17 cellular contexts compared by ENCODE assay signal in genomic region chr7:102647813-102648212, GRCh38. TPM values are rescaled to one million over a fixed set of nuclear protein-coding genes. Genes with fewer than 3 reads are reported as not detected.
A peak's percentile ranks its signal among the peaks of the same experiment; 100 is the strongest.
DNase-seq lines count a peak whose midpoint lies in the region; ATAC-seq, FAIRE-seq and TF ChIP-seq lines count a peak whose summit lies in the region.
"Not testable (repeated sequence)": the region's sequence is repeated elsewhere in the genome, so short reads cannot be mapped to it uniquely, and the experiment has no call there.
"Had no signal": no experiment of that assay in that cellular context is flagged by ENCODE, and none has a peak within 500 bp of the region (broad histone marks: within the 10 kb centered on the region; RNA-seq: fewer than 3 reads in every experiment).

No MANE protein-coding gene starts in this region.

- not testable (repeated sequence) for H3K9me3 ChIP-seq in A549; left ventricle myocardium inferior (replicated peaks); HepG2 (ENCODE audit: low read length); sigmoid colon; upper lobe of left lung

- intact Hi-C loops in activated CD4-positive, alpha-beta T cell treated with anti-CD3 and anti-CD28 coated beads, Interleukin-2, amount 10 ng/mL, durations not matched to agents 24 days and 14 days (cut with micrococcal nuclease); left ventricle myocardium inferior (cut with micrococcal nuclease); HepG2 (cut with micrococcal nuclease; ENCODE audit: unreplicated experiment); sigmoid colon (cut with DNase I): not testable (repeated sequence)

- not testable (repeated sequence) for BruUV-seq in HepG2 (replicated peaks; lab: Mats Ljungman, UMichigan)

- not testable (repeated sequence) for TF ChIP-seq POLR2A in A549 (IDR thresholded peaks at IDR 0.05; ENCODE audit: low read length); HepG2 (IDR thresholded peaks at IDR 0.05; ENCODE audit: insufficient read depth in 1 of 2, low read depth in 2 of 2, low read length in 2 of 2); sigmoid colon (IDR thresholded peaks at IDR 0.05); upper lobe of left lung (IDR thresholded peaks at IDR 0.05)

- not testable (repeated sequence) for H3K4me1 Mint-ChIP-seq in activated CD4-positive, alpha-beta T cell treated with anti-CD3 and anti-CD28 coated beads, Interleukin-2, amount 10 ng/mL, durations not matched to agents 24 days and 14 days; activated T-cell treated with anti-CD3 and anti-CD28 coated beads, Interleukin-2, amount 50 U/mL, for 72 hours (ENCODE audit: low read depth); glutamatergic neuron (ENCODE audit: low read depth, unreplicated experiment)

- not testable (repeated sequence) for TF ChIP-seq EP300 in A549 (IDR thresholded peaks at IDR 0.05); HepG2 (IDR thresholded peaks at IDR 0.05; ENCODE audit: low read depth in 2 of 2, low read length in 2 of 2); HepG2 (CRISPR knock-in tag; IDR thresholded peaks at IDR 0.05; ENCODE audit: borderline replicate concordance); sigmoid colon (IDR thresholded peaks at IDR 0.05); upper lobe of left lung (IDR thresholded peaks at IDR 0.05)

- not testable (repeated sequence) for H3K9ac ChIP-seq in HepG2 (ENCODE audit: insufficient read depth, low read depth, low read length)

- H3K79me2 ChIP-seq in HepG2 (ENCODE audit: insufficient read depth, low read length): not testable (repeated sequence)

- not testable (repeated sequence) for H3K27me3 Mint-ChIP-seq in activated CD4-positive, alpha-beta T cell treated with anti-CD3 and anti-CD28 coated beads, Interleukin-2, amount 10 ng/mL, durations not matched to agents 24 days and 14 days; activated T-cell treated with anti-CD3 and anti-CD28 coated beads, Interleukin-2, amount 50 U/mL, for 72 hours (ENCODE audit: low read depth); glutamatergic neuron (ENCODE audit: unreplicated experiment)

- TF ChIP-seq RAD21 in A549 (conservative IDR thresholded peaks at IDR 0.05 in 1 of 2, IDR thresholded peaks at IDR 0.05 in 1 of 2); HepG2 (CRISPR knock-in tag; IDR thresholded peaks at IDR 0.05): not testable (repeated sequence)

- not testable (repeated sequence) for H3K9me3 Mint-ChIP-seq in activated CD4-positive, alpha-beta T cell treated with anti-CD3 and anti-CD28 coated beads, Interleukin-2, amount 10 ng/mL, durations not matched to agents 24 days and 14 days; activated T-cell treated with anti-CD3 and anti-CD28 coated beads, Interleukin-2, amount 50 U/mL, for 72 hours; glutamatergic neuron (ENCODE audit: unreplicated experiment)

- H3K36me3 Mint-ChIP-seq in activated CD4-positive, alpha-beta T cell treated with anti-CD3 and anti-CD28 coated beads, Interleukin-2, amount 10 ng/mL, durations not matched to agents 24 days and 14 days (ENCODE audit: low read depth); activated T-cell treated with anti-CD3 and anti-CD28 coated beads, Interleukin-2, amount 50 U/mL, for 72 hours (ENCODE audit: insufficient read depth in 2 of 2); glutamatergic neuron (ENCODE audit: unreplicated experiment): not testable (repeated sequence)

- not testable (repeated sequence) for DNase-seq in A549 (ENCODE audit: low read depth in 1 of 2, low spot score in 1 of 2); activated T-cell treated with anti-CD3 and anti-CD28 coated beads, Interleukin-2, amount 50 U/mL, for 72 hours; HepG2 (ENCODE audit: low spot score)
- peak; percentile 52 for DNase-seq in activated CD4-positive, alpha-beta T cell treated with anti-CD3 and anti-CD28 coated beads, Interleukin-2, amount 10 ng/mL, durations not matched to agents 24 days and 14 days
- DNase-seq in glutamatergic neuron (peak; percentile 2), left ventricle myocardium inferior (peak; percentile 9), sigmoid colon (peak; percentile 44), upper lobe of left lung (peak in 1 of 2 donors; percentile 18)

- FAIRE-seq in A549 (lab: Jason Lieb, UNC); HepG2 (lab: Jason Lieb, UNC): not testable (repeated sequence)

- POLR2A ChIA-PET in A549 (lab: Yijun Ruan, JAX); HepG2 (lab: Yijun Ruan, JAX): not testable (repeated sequence)

- CTCF ChIA-PET in A549 (lab: Yijun Ruan, JAX); HepG2 (lab: Yijun Ruan, JAX; ENCODE audit: low intra/inter-chr PET ratio, low total read pairs): not testable (repeated sequence)

- not testable (repeated sequence) for H3K4me3 ChIP-seq in A549; left ventricle myocardium inferior; HepG2 (replicated peaks in 1 of 3; ENCODE audit: insufficient read depth in 1 of 3, low read depth in 2 of 3, low read length in 3 of 3); sigmoid colon; upper lobe of left lung

- H3K4me3 Mint-ChIP-seq in activated CD4-positive, alpha-beta T cell treated with anti-CD3 and anti-CD28 coated beads, Interleukin-2, amount 10 ng/mL, durations not matched to agents 24 days and 14 days; activated T-cell treated with anti-CD3 and anti-CD28 coated beads, Interleukin-2, amount 50 U/mL, for 72 hours; glutamatergic neuron (ENCODE audit: unreplicated experiment): not testable (repeated sequence)

- WGBS in A549 (ENCODE audit: missing lambda C conversion rate): 96% methylated on average over 7 of the region's 7 CpGs
- 95% methylated on average over 6 of the region's 7 CpGs for WGBS in HepG2 (ENCODE audit: low lambda C conversion rate)
- 96 to 99% methylated on average over 5 of the region's 7 CpGs for WGBS in sigmoid colon, 2 donors
- WGBS in upper lobe of left lung, 2 donors: 92 to 99% methylated on average over 7 of the region's 7 CpGs

- H3K27me3 ChIP-seq in left ventricle myocardium inferior (ENCODE audit: low read depth); HepG2 (ENCODE audit: control insufficient read depth in 1 of 2, insufficient read depth in 2 of 2, low read length in 2 of 2); sigmoid colon; upper lobe of left lung: not testable (repeated sequence)

- not testable (repeated sequence) for TF ChIP-seq CTCF in A549 (IDR thresholded peaks at IDR 0.05); glutamatergic neuron (IDR thresholded peaks at IDR 0.05; ENCODE audit: partially characterized antibody, unreplicated experiment); left ventricle myocardium inferior (IDR thresholded peaks at IDR 0.05; ENCODE audit: borderline replicate concordance); HepG2 (CRISPR knock-in tag; IDR thresholded peaks at IDR 0.05); sigmoid colon (IDR thresholded peaks at IDR 0.05); upper lobe of left lung (IDR thresholded peaks at IDR 0.05)

- peak; percentile 24 to 28; a peak in 3 of 6 replicates for ATAC-seq in A549
- ATAC-seq in activated T-cell treated with anti-CD3 and anti-CD28 coated beads, Interleukin-2, amount 50 U/mL, for 72 hours (replicated peaks in 1 of 2): peak; percentile 13 to 21
- ATAC-seq in HepG2: peak; percentile 38
- ATAC-seq in upper lobe of left lung (ENCODE audit: low FRiP score in 2 of 2): peak; percentile 15 to 27

- H3K27ac Mint-ChIP-seq in activated CD4-positive, alpha-beta T cell treated with anti-CD3 and anti-CD28 coated beads, Interleukin-2, amount 10 ng/mL, durations not matched to agents 24 days and 14 days; activated T-cell treated with anti-CD3 and anti-CD28 coated beads, Interleukin-2, amount 50 U/mL, for 72 hours; glutamatergic neuron (ENCODE audit: unreplicated experiment): not testable (repeated sequence)

- not testable (repeated sequence) for H3K36me3 ChIP-seq in left ventricle myocardium inferior; HepG2 (replicated peaks in 1 of 2; ENCODE audit: control insufficient read depth in 1 of 2, insufficient read depth in 2 of 2, low read length in 2 of 2); sigmoid colon; upper lobe of left lung

- H3K4me1 ChIP-seq in A549; left ventricle myocardium inferior; HepG2 (ENCODE audit: insufficient read depth, low read length); sigmoid colon; upper lobe of left lung: not testable (repeated sequence)

- in situ Hi-C loops in HepG2 (cut with HindIII; ENCODE audit: extremely low pct_ligation_motif_present, low pct_unique_long_range_greater_than_20kb): not testable (repeated sequence)

- H3K4me2 ChIP-seq in A549; HepG2 (ENCODE audit: low read depth, low read length): not testable (repeated sequence)

- not testable (repeated sequence) for H3K27ac ChIP-seq in A549; left ventricle myocardium inferior (replicated peaks); HepG2 (ENCODE audit: extremely low read length, insufficient read depth, low read length); sigmoid colon; upper lobe of left lung

- not testable (repeated sequence) for H4K20me1 ChIP-seq in HepG2 (ENCODE audit: insufficient read depth, low read length)

- H2AFZ ChIP-seq in HepG2 (ENCODE audit: low read length): not testable (repeated sequence)

RNA-seq across cellular contexts. Expression of gene SPDYE2B, which starts 2.3 kb away (rescaled TPM):
- polyA plus RNA-seq in A549 (2011; rRNA removed): not detected in 2 replicates
- polyA plus RNA-seq in A549 (2012; cell fraction: cytosol; rRNA removed): not detected in 2 replicates
- polyA plus RNA-seq in A549 (2012; cell fraction: nucleus; rRNA removed): not detected in 2 replicates
- polyA plus RNA-seq in A549 (2017; fragmentation: RNase III; extraction: RNeasy Plus Mini Kit Qiagen cat#74134 plus additional on column Dnase treatment): not detected in 3 replicates
- polyA minus RNA-seq in A549 (2011; rRNA and poly(A)+ RNA removed): not detected in 2 replicates
- total RNA-seq in activated CD4-positive, alpha-beta T cell treated with anti-CD3 and anti-CD28 coated beads, Interleukin-2, amount 10 ng/mL, durations not matched to agents 24 days and 14 days: not detected in 2 replicates
- not detected for total RNA-seq in activated T-cell treated with anti-CD3 and anti-CD28 coated beads, Interleukin-2, amount 50 U/mL, for 72 hours
- not detected for total RNA-seq in glutamatergic neuron (ENCODE audit: unreplicated experiment)
- not detected for total RNA-seq in left ventricle myocardium inferior
- not detected in 2 replicates for total RNA-seq in HepG2 (2016; rRNA removed; fragmentation: Illumina TruSeq; extraction: Trizol)
- total RNA-seq in HepG2 (2016; cell fraction: cytosol; rRNA removed; fragmentation: Illumina TruSeq; extraction: Trizol; ENCODE audit: low read depth): not detected in 2 replicates
- not detected in 2 replicates for total RNA-seq in HepG2 (2016; cell fraction: insoluble cytoplasmic fraction; rRNA removed; fragmentation: Illumina TruSeq; extraction: Trizol)
- not detected in 2 replicates for total RNA-seq in HepG2 (2016; cell fraction: membrane; rRNA removed; fragmentation: Illumina TruSeq; extraction: Trizol)
- total RNA-seq in HepG2 (2016; cell fraction: nucleus; rRNA removed; fragmentation: Illumina TruSeq; extraction: Trizol): not detected in 2 replicates
- not detected in 2 replicates for polyA plus RNA-seq in HepG2 (2011; rRNA removed)
- not detected in 2 replicates for polyA plus RNA-seq in HepG2 (2011; cell fraction: cytosol; rRNA removed)
- polyA plus RNA-seq in HepG2 (2011; cell fraction: nucleus; rRNA removed): not detected in 2 replicates
- polyA plus RNA-seq in HepG2 (2012): not detected in 2 replicates
- polyA plus RNA-seq in HepG2 (2016; cell fraction: cytosol; fragmentation: Illumina TruSeq; extraction: Trizol; ENCODE audit: low read depth): not detected in 2 replicates
- polyA plus RNA-seq in HepG2 (2016; cell fraction: insoluble cytoplasmic fraction; fragmentation: Illumina TruSeq; extraction: Trizol; ENCODE audit: low read depth): not detected in 2 replicates
- polyA plus RNA-seq in HepG2 (2016; cell fraction: membrane; fragmentation: Illumina TruSeq; extraction: Trizol; ENCODE audit: low read depth): not detected in 2 replicates
- not detected in 2 replicates for polyA plus RNA-seq in HepG2 (2016; cell fraction: nucleus; fragmentation: Illumina TruSeq; extraction: Trizol; ENCODE audit: insufficient read depth, low read depth)
- not detected in 2 replicates for polyA minus RNA-seq in HepG2 (2011; rRNA and poly(A)+ RNA removed; ENCODE audit: low replicate concordance)
- not detected in 2 replicates for polyA minus RNA-seq in HepG2 (2011; cell fraction: cytosol; rRNA and poly(A)+ RNA removed)
- polyA minus RNA-seq in HepG2 (2011; cell fraction: nucleus; rRNA and poly(A)+ RNA removed): not detected in 2 replicates
- not detected for total RNA-seq in sigmoid colon
- not detected for polyA plus RNA-seq in sigmoid colon
- total RNA-seq in upper lobe of left lung: not detected
- total RNA-seq: A673; Calu3; CD8-positive, alpha-beta T cell; G401; GM12878; H7; HFFc6; HT1080 had no signal
- polyA plus RNA-seq: AG04450 had no signal

RNA-seq across cellular contexts. Expression of gene UPK3BL1, which starts 5.2 kb away (rescaled TPM):
- polyA plus RNA-seq in A549 (2011; rRNA removed) (17.4 and 19.4 TPM in 2 replicates), A549 (2017; fragmentation: RNase III; extraction: RNeasy Plus Mini Kit Qiagen cat#74134 plus additional on column Dnase treatment) (7.9 to 10.2 TPM (median 8.2 TPM) in 3 replicates), HepG2 (2011; rRNA removed) (13.8 and 20.5 TPM in 2 replicates), sigmoid colon (10 to 100 TPM in 2 of 3 donors, 1 to 10 TPM in 1; 8.8 to 32.1 (median 10.2) TPM)
- 18.7 and 27.7 TPM in 2 replicates for polyA plus RNA-seq in A549 (2012; cell fraction: cytosol; rRNA removed)
- polyA plus RNA-seq in A549 (2012; cell fraction: nucleus; rRNA removed): 149 and 158 TPM in 2 replicates
- 11.0 and 11.9 TPM in 2 replicates for polyA minus RNA-seq in A549 (2011; rRNA and poly(A)+ RNA removed)
- 14.4 and 23.0 TPM in 2 replicates for total RNA-seq in activated CD4-positive, alpha-beta T cell treated with anti-CD3 and anti-CD28 coated beads, Interleukin-2, amount 10 ng/mL, durations not matched to agents 24 days and 14 days
- 10 to 100 TPM; 13.3 to 58.8 TPM for total RNA-seq in activated T-cell treated with anti-CD3 and anti-CD28 coated beads, Interleukin-2, amount 50 U/mL, for 72 hours
- total RNA-seq in glutamatergic neuron (ENCODE audit: unreplicated experiment) (21.9 TPM), left ventricle myocardium inferior (14.5 TPM), HepG2 (2016; rRNA removed; fragmentation: Illumina TruSeq; extraction: Trizol) (3.5 and 6.3 TPM in 2 replicates), sigmoid colon (10 to 100 TPM; 18.1 to 43.5 (median 22.5) TPM), upper lobe of left lung (10 to 100 TPM; 17.0 to 99.3 (median 30.0) TPM)
- 7.6 and 9.1 TPM in 2 replicates for total RNA-seq in HepG2 (2016; cell fraction: cytosol; rRNA removed; fragmentation: Illumina TruSeq; extraction: Trizol; ENCODE audit: low read depth)
- 3.5 and 6.1 TPM in 2 replicates for total RNA-seq in HepG2 (2016; cell fraction: insoluble cytoplasmic fraction; rRNA removed; fragmentation: Illumina TruSeq; extraction: Trizol)
- 5.1 and 7.2 TPM in 2 replicates for total RNA-seq in HepG2 (2016; cell fraction: membrane; rRNA removed; fragmentation: Illumina TruSeq; extraction: Trizol)
- total RNA-seq in HepG2 (2016; cell fraction: nucleus; rRNA removed; fragmentation: Illumina TruSeq; extraction: Trizol): 9.8 and 11.9 TPM in 2 replicates
- polyA plus RNA-seq in HepG2 (2011; cell fraction: cytosol; rRNA removed): 0.60 and 1.4 TPM in 2 replicates
- polyA plus RNA-seq in HepG2 (2011; cell fraction: nucleus; rRNA removed): 50.7 and 51.6 TPM in 2 replicates
- 6.2 and 10.7 TPM in 2 replicates for polyA plus RNA-seq in HepG2 (2012)
- polyA plus RNA-seq in HepG2 (2016; cell fraction: cytosol; fragmentation: Illumina TruSeq; extraction: Trizol; ENCODE audit: low read depth): 5.1 and 8.1 TPM in 2 replicates
- 4.3 TPM in 1 of 2 replicates, not detected in the other for polyA plus RNA-seq in HepG2 (2016; cell fraction: insoluble cytoplasmic fraction; fragmentation: Illumina TruSeq; extraction: Trizol; ENCODE audit: low read depth)
- polyA plus RNA-seq in HepG2 (2016; cell fraction: membrane; fragmentation: Illumina TruSeq; extraction: Trizol; ENCODE audit: low read depth): 4.4 and 5.1 TPM in 2 replicates
- 49.7 and 57.0 TPM in 2 replicates for polyA plus RNA-seq in HepG2 (2016; cell fraction: nucleus; fragmentation: Illumina TruSeq; extraction: Trizol; ENCODE audit: insufficient read depth, low read depth)
- polyA minus RNA-seq in HepG2 (2011; rRNA and poly(A)+ RNA removed; ENCODE audit: low replicate concordance): 12.1 and 17.4 TPM in 2 replicates
- polyA minus RNA-seq in HepG2 (2011; cell fraction: cytosol; rRNA and poly(A)+ RNA removed): 2.2 and 5.1 TPM in 2 replicates
- polyA minus RNA-seq in HepG2 (2011; cell fraction: nucleus; rRNA and poly(A)+ RNA removed): 3.9 and 9.7 TPM in 2 replicates

RNA-seq across cellular contexts. Expression of gene POLR2J2, which starts 23.6 kb away (rescaled TPM):
- polyA plus RNA-seq in A549 (2011; rRNA removed): 1.3 and 3.0 TPM in 2 replicates
- polyA plus RNA-seq in A549 (2012; cell fraction: cytosol; rRNA removed): 0.22 and 0.34 TPM in 2 replicates
- 1.5 and 1.6 TPM in 2 replicates for polyA plus RNA-seq in A549 (2012; cell fraction: nucleus; rRNA removed)
- polyA plus RNA-seq in A549 (2017; fragmentation: RNase III; extraction: RNeasy Plus Mini Kit Qiagen cat#74134 plus additional on column Dnase treatment): 0.19 to 0.53 TPM (median 0.43 TPM) in 3 replicates
- polyA minus RNA-seq in A549 (2011; rRNA and poly(A)+ RNA removed): 2.8 and 4.1 TPM in 2 replicates
- total RNA-seq in activated CD4-positive, alpha-beta T cell treated with anti-CD3 and anti-CD28 coated beads, Interleukin-2, amount 10 ng/mL, durations not matched to agents 24 days and 14 days: 17.8 and 20.2 TPM in 2 replicates
- 10 to 100 TPM; 11.4 to 23.4 TPM for total RNA-seq in activated T-cell treated with anti-CD3 and anti-CD28 coated beads, Interleukin-2, amount 50 U/mL, for 72 hours
- 13.4 TPM for total RNA-seq in glutamatergic neuron (ENCODE audit: unreplicated experiment)
- 2.7 TPM for total RNA-seq in left ventricle myocardium inferior
- total RNA-seq in HepG2 (2016; rRNA removed; fragmentation: Illumina TruSeq; extraction: Trizol): 0.22 and 1.6 TPM in 2 replicates
- total RNA-seq in HepG2 (2016; cell fraction: cytosol; rRNA removed; fragmentation: Illumina TruSeq; extraction: Trizol; ENCODE audit: low read depth): 1.3 and 1.4 TPM in 2 replicates
- 0.51 and 1.3 TPM in 2 replicates for total RNA-seq in HepG2 (2016; cell fraction: insoluble cytoplasmic fraction; rRNA removed; fragmentation: Illumina TruSeq; extraction: Trizol)
- 0.71 and 1.00 TPM in 2 replicates for total RNA-seq in HepG2 (2016; cell fraction: membrane; rRNA removed; fragmentation: Illumina TruSeq; extraction: Trizol)
- 4.8 TPM in 2 replicates for total RNA-seq in HepG2 (2016; cell fraction: nucleus; rRNA removed; fragmentation: Illumina TruSeq; extraction: Trizol)
- polyA plus RNA-seq in HepG2 (2011; rRNA removed): 2.7 and 2.8 TPM in 2 replicates
- 0.05 and 0.21 TPM in 2 replicates for polyA plus RNA-seq in HepG2 (2011; cell fraction: cytosol; rRNA removed)
- 6.0 and 6.4 TPM in 2 replicates for polyA plus RNA-seq in HepG2 (2011; cell fraction: nucleus; rRNA removed)
- polyA plus RNA-seq in HepG2 (2012): 0.88 and 1.0 TPM in 2 replicates
- 0.14 TPM in 1 of 2 replicates, not detected in the other for polyA plus RNA-seq in HepG2 (2016; cell fraction: cytosol; fragmentation: Illumina TruSeq; extraction: Trizol; ENCODE audit: low read depth)
- 0.17 and 0.29 TPM in 2 replicates for polyA plus RNA-seq in HepG2 (2016; cell fraction: insoluble cytoplasmic fraction; fragmentation: Illumina TruSeq; extraction: Trizol; ENCODE audit: low read depth)
- polyA plus RNA-seq in HepG2 (2016; cell fraction: membrane; fragmentation: Illumina TruSeq; extraction: Trizol; ENCODE audit: low read depth): 0.28 TPM in 1 of 2 replicates, not detected in the other
- 5.0 and 6.1 TPM in 2 replicates for polyA plus RNA-seq in HepG2 (2016; cell fraction: nucleus; fragmentation: Illumina TruSeq; extraction: Trizol; ENCODE audit: insufficient read depth, low read depth)
- polyA minus RNA-seq in HepG2 (2011; rRNA and poly(A)+ RNA removed; ENCODE audit: low replicate concordance): 7.6 and 8.3 TPM in 2 replicates
- polyA minus RNA-seq in HepG2 (2011; cell fraction: cytosol; rRNA and poly(A)+ RNA removed): 0.40 TPM in 1 of 2 replicates, not detected in the other
- polyA minus RNA-seq in HepG2 (2011; cell fraction: nucleus; rRNA and poly(A)+ RNA removed): 8.9 and 14.3 TPM in 2 replicates
- 1 to 10 TPM in 3 of 4 donors, not detected in 1; 1.5 to 6.2 (median 3.0) TPM for total RNA-seq in sigmoid colon
- 1 to 10 TPM in 2 of 3 donors, not detected in 1; 1.2 to 5.7 TPM for polyA plus RNA-seq in sigmoid colon
- 10 to 100 TPM in 2 of 6 donors, 1 to 10 TPM in 4; 2.1 to 24.3 (median 5.6) TPM for total RNA-seq in upper lobe of left lung
- total RNA-seq: G401 had no signal

RNA-seq across cellular contexts. Expression of gene RASA4, which starts 31.3 kb away (rescaled TPM):
- polyA plus RNA-seq in A549 (2011; rRNA removed) (1.8 and 3.4 TPM in 2 replicates), A549 (2017; fragmentation: RNase III; extraction: RNeasy Plus Mini Kit Qiagen cat#74134 plus additional on column Dnase treatment) (1.3 to 3.2 TPM (median 2.6 TPM) in 3 replicates), HepG2 (2011; rRNA removed) (1.6 and 3.2 TPM in 2 replicates), sigmoid colon (10 to 100 TPM in 1 of 3 donors, 1 to 10 TPM in 2; 5.4 to 35.3 (median 7.4) TPM)
- polyA plus RNA-seq in A549 (2012; cell fraction: cytosol; rRNA removed): 1.1 and 2.3 TPM in 2 replicates
- 10.5 and 12.9 TPM in 2 replicates for polyA plus RNA-seq in A549 (2012; cell fraction: nucleus; rRNA removed)
- 9.3 and 13.9 TPM in 2 replicates for polyA minus RNA-seq in A549 (2011; rRNA and poly(A)+ RNA removed)
- 52.8 and 54.1 TPM in 2 replicates for total RNA-seq in activated CD4-positive, alpha-beta T cell treated with anti-CD3 and anti-CD28 coated beads, Interleukin-2, amount 10 ng/mL, durations not matched to agents 24 days and 14 days
- total RNA-seq in activated T-cell treated with anti-CD3 and anti-CD28 coated beads, Interleukin-2, amount 50 U/mL, for 72 hours: 10 to 100 TPM; 52.0 to 79.2 TPM
- total RNA-seq in glutamatergic neuron (ENCODE audit: unreplicated experiment) (102 TPM), left ventricle myocardium inferior (14.7 TPM), HepG2 (2016; rRNA removed; fragmentation: Illumina TruSeq; extraction: Trizol) (0.59 and 1.1 TPM in 2 replicates), sigmoid colon (100 to 1,000 TPM in 1 of 4 donors, 10 to 100 TPM in 3; 12.0 to 113 (median 41.7) TPM), upper lobe of left lung (100 to 1,000 TPM in 1 of 6 donors, 10 to 100 TPM in 4, 1 to 10 TPM in 1; 8.7 to 132 (median 41.7) TPM)
- total RNA-seq in HepG2 (2016; cell fraction: cytosol; rRNA removed; fragmentation: Illumina TruSeq; extraction: Trizol; ENCODE audit: low read depth): 1.4 and 1.8 TPM in 2 replicates
- total RNA-seq in HepG2 (2016; cell fraction: insoluble cytoplasmic fraction; rRNA removed; fragmentation: Illumina TruSeq; extraction: Trizol): 0.52 and 0.82 TPM in 2 replicates
- total RNA-seq in HepG2 (2016; cell fraction: membrane; rRNA removed; fragmentation: Illumina TruSeq; extraction: Trizol): 0.37 and 0.62 TPM in 2 replicates
- total RNA-seq in HepG2 (2016; cell fraction: nucleus; rRNA removed; fragmentation: Illumina TruSeq; extraction: Trizol): 1.9 and 2.1 TPM in 2 replicates
- polyA plus RNA-seq in HepG2 (2011; cell fraction: cytosol; rRNA removed): 1.0 and 1.1 TPM in 2 replicates
- polyA plus RNA-seq in HepG2 (2011; cell fraction: nucleus; rRNA removed): 23.8 and 32.1 TPM in 2 replicates
- polyA plus RNA-seq in HepG2 (2012): 4.0 and 5.4 TPM in 2 replicates
- 0.06 and 0.48 TPM in 2 replicates for polyA plus RNA-seq in HepG2 (2016; cell fraction: cytosol; fragmentation: Illumina TruSeq; extraction: Trizol; ENCODE audit: low read depth)
- 0.85 and 1.1 TPM in 2 replicates for polyA plus RNA-seq in HepG2 (2016; cell fraction: insoluble cytoplasmic fraction; fragmentation: Illumina TruSeq; extraction: Trizol; ENCODE audit: low read depth)
- 0.66 and 0.69 TPM in 2 replicates for polyA plus RNA-seq in HepG2 (2016; cell fraction: membrane; fragmentation: Illumina TruSeq; extraction: Trizol; ENCODE audit: low read depth)
- polyA plus RNA-seq in HepG2 (2016; cell fraction: nucleus; fragmentation: Illumina TruSeq; extraction: Trizol; ENCODE audit: insufficient read depth, low read depth): 4.0 and 7.7 TPM in 2 replicates
- 7.6 and 23.5 TPM in 2 replicates for polyA minus RNA-seq in HepG2 (2011; rRNA and poly(A)+ RNA removed; ENCODE audit: low replicate concordance)
- 1.2 and 1.7 TPM in 2 replicates for polyA minus RNA-seq in HepG2 (2011; cell fraction: cytosol; rRNA and poly(A)+ RNA removed)
- polyA minus RNA-seq in HepG2 (2011; cell fraction: nucleus; rRNA and poly(A)+ RNA removed): 5.1 and 8.9 TPM in 2 replicates
